In genomic region chr6:27096834-27097511, GRCh38 we compare ENCODE assay signal across 8 cellular contexts.
A peak's percentile ranks its signal among the peaks of the same experiment; 100 is the strongest.
DNase-seq lines count a peak whose midpoint lies in the region; ATAC-seq, FAIRE-seq and TF ChIP-seq lines count a peak whose summit lies in the region.

No MANE protein-coding gene starts in this region.

- no peak overlapping the region for H3K27ac ChIP-seq in right lobe of liver

- DNase-seq in GM10266 (ENCODE audit: extremely low spot score) (peak; percentile 35), RCC 7860 (ENCODE audit: low spot score) (peak; percentile 64), cardiac fibroblast (ENCODE audit: low read depth in 2 of 2) (peak; percentile 67 to 92), right lobe of liver (peak in 2 of 3 donors; percentile 49 to 61), NCI-H2107 treated with DMSO at 0.1 percent for 48 hours (lab: John Stamatoyannopoulos, UW; ENCODE audit: unreplicated experiment) (no peak), putamen (ENCODE audit: low spot score) (no peak)
- peak; percentile 37 for DNase-seq in stimulated activated CD8-positive, alpha-beta memory T cell treated with anti-CD3 and anti-CD28 coated beads, Interleukin-4, amount 100 ng/mL, for 24 hours (ENCODE audit: low read depth)

- peaks cover 0 to under 1% (median 0%) of the 10 kb centered on the region in 4 donors for H3K4me1 ChIP-seq in right lobe of liver

- FAIRE-seq in RCC 7860 (lab: Jason Lieb, UNC): no peak

- H3K4me3 ChIP-seq in cardiac fibroblast (replicated peaks in 1 of 2; ENCODE audit: low read depth in 2 of 2, low read length in 2 of 2): peak overlapping the region; percentile 57 to 72
- peak overlapping the region; percentile 21 to 31 (median 30) for H3K4me3 ChIP-seq in right lobe of liver

- TF ChIP-seq CTCF in GM10266 (IDR thresholded peaks at IDR 0.05; ENCODE audit: control insufficient read depth, insufficient read depth, low read depth, missing control alignments) (no peak), cardiac fibroblast (IDR thresholded peaks at IDR 0.05; ENCODE audit: low read depth, low read length) (no peak), right lobe of liver (IDR thresholded peaks at IDR 0.05) (no peak)

- no peak for TF ChIP-seq POLR2A in right lobe of liver (IDR thresholded peaks at IDR 0.05)

- H3K36me3 ChIP-seq in right lobe of liver: no peaks in the 10 kb centered on the region

- no peaks in the 10 kb centered on the region for H3K9me3 ChIP-seq in right lobe of liver

- ATAC-seq in right lobe of liver: peak; percentile 29 to 79 (median 38)
- ATAC-seq in HG03354 (IDR thresholded peaks at IDR 0.05; ENCODE audit: poor library complexity, severe bottlenecking, unreplicated experiment): no peak

- WGBS in right lobe of liver (ENCODE audit: insufficient coverage, low coverage, low lambda C conversion rate, missing lambda C conversion rate): 3% methylated on average over 31 of the region's 45 CpGs

- peaks cover 0 to 17% of the 10 kb centered on the region in 2 donors for H3K27me3 ChIP-seq in right lobe of liver

- intact Hi-C loops in right lobe of liver (cut with DNase I): no loop called here

Comparison
In these comparisons a context has a peak if more than half of its experiments do, and no peak if none do; other contexts are left out.
1. DNase-seq: peak in GM10266 (single experiment), RCC 7860 (single experiment), cardiac fibroblast (2 of 2), right lobe of liver (2 of 3) and stimulated activated CD8-positive, alpha-beta memory T cell treated with anti-CD3 and anti-CD28 coated beads, Interleukin-4, amount 100 ng/mL, for 24 hours (single experiment); none in NCI-H2107 treated with DMSO at 0.1 percent for 48 hours (single experiment) and putamen (single experiment).